In genomic region chrX:23864719-23865349, GRCh38 we compare ENCODE assay signal across 23 cellular contexts. TPM values are rescaled to one million over a fixed set of nuclear protein-coding genes. Genes with fewer than 3 reads are reported as not detected.
"Had no signal": no experiment of that assay in that cellular context is flagged by ENCODE, and none has a peak within 500 bp of the region (broad histone marks: within the 10 kb centered on the region; RNA-seq: fewer than 3 reads in every experiment).

No MANE protein-coding gene starts in this region.

- DNase-seq: activated CD4-positive, alpha-beta memory T cell treated with anti-CD3 and anti-CD28 coated beads, Interleukin-2, amount 10 ng/mL, durations not matched to agents 7 days and 5 days; activated CD4-positive, alpha-beta T cell treated with anti-CD3 and anti-CD28 coated beads for 36 hours; activated CD4-positive, alpha-beta T cell treated with anti-CD3 and anti-CD28 coated beads, Interleukin-2, amount 50 U/mL, for 1 hour; activated gamma-delta T cell; activated naive CD4-positive, alpha-beta T cell treated with anti-CD3 and anti-CD28 coated beads for 36 hours; activated naive CD8-positive, alpha-beta T cell treated with anti-CD3 and anti-CD28 coated beads for 36 hours; activated T-cell treated with anti-CD3 and anti-CD28 coated beads for 4 hours; activated T-cell treated with anti-CD3 and anti-CD28 coated beads, Interleukin-2, amount 50 U/mL, for 48 hours; brain microvascular endothelial cell; Karpas-422; MM.1S; NCI-H1105; NCI-H1930; NCI-H446; NCI-H526; PC-9; SIG-M5; T-helper 17 cell; T1000 had no signal

- H2AFZ ChIP-seq: PC-9 had no signal

- ATAC-seq: activated CD4-positive, alpha-beta T cell treated with anti-CD3 and anti-CD28 coated beads for 36 hours; activated T-helper 17 cell treated with anti-CD3 and anti-CD28 coated beads, Interleukin-2, amount 50 U/mL, for 72 hours; T-helper 17 cell had no signal

- H3K4me2 ChIP-seq: PC-9 had no signal

- H3K4me3 ChIP-seq: cardiac muscle cell, PC-9 had no signal

- H3K36me3 ChIP-seq: brain microvascular endothelial cell, cardiac muscle cell had no signal

- H3K27me3 ChIP-seq: brain microvascular endothelial cell, cardiac muscle cell had no signal

- H3K27ac ChIP-seq: brain microvascular endothelial cell, cardiac muscle cell, PC-9, VCaP had no signal

RNA-seq across cellular contexts. Expression of gene CXorf58, which starts 43.0 kb away (rescaled TPM):
- total RNA-seq: activated CD4-positive, alpha-beta memory T cell treated with anti-CD3 and anti-CD28 coated beads, Interleukin-2, amount 10 ng/mL, durations not matched to agents 7 days and 5 days; activated CD8-positive, alpha-beta memory T cell treated with anti-CD3 and anti-CD28 coated beads for 36 hours; T-helper 17 cell had no signal
